Comparison of ENCODE assay signal across 25 cellular contexts in the genomic region with DNA sequence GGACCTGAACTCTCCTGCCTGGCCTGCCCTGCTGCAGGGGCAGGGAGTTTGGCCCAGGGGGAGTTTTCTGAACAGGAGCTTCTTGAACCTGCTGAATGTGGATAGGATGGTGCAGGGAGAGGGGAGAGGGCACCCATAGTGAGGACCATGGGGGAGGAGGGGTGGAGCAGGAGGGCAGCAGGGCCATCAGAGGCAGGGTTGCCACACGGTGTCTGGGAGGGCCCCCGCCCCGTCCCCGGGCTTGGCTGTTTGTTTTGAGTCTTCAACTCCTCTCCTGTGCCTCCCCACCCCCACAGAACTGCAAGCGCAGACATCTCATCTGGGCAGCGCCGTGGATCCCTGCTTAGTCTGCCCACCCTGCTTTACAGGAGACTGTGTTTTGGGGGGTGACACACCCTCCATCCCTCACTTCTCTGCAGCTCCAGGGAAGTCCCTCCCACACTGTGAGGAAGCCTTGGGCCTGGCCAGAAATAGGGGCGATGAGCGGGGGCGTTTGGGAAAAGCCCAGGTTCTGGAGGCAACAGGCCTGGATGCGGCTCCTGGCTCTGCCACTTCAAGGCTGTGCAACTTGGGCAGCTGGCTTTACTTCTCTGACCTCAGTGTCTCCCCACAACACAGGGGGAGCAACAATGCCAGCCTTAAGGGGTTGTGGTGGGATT. TPM values are rescaled to one million over a fixed set of nuclear protein-coding genes. Genes with fewer than 3 reads are reported as not detected.
"Had no signal": no experiment of that assay in that cellular context is flagged by ENCODE, and none has a peak within 500 bp of the region (broad histone marks: within the 10 kb centered on the region; RNA-seq: fewer than 3 reads in every experiment).

No MANE protein-coding gene starts in this region.

- H3K27me3 ChIP-seq: adrenal gland had no signal

- H3K27ac ChIP-seq: adrenal gland, gastrocnemius medialis, left ventricle myocardium inferior, parathyroid adenoma, thoracic aorta, upper lobe of right lung, VCaP had no signal

- H3K4me3 ChIP-seq: adrenal gland, gastrocnemius medialis, left ventricle myocardium inferior, mucosa of descending colon, smooth muscle cell, thoracic aorta, upper lobe of right lung had no signal

- H3K9me3 ChIP-seq: adrenal gland, gastrocnemius medialis, left ventricle myocardium inferior, mucosa of descending colon, thoracic aorta, upper lobe of right lung had no signal

- ATAC-seq: activated naive CD4-positive, alpha-beta T cell treated with anti-CD3 and anti-CD28 coated beads, Interleukin-2, amount 50 U/mL, for 72 hours; gastrocnemius medialis; mucosa of descending colon; stimulated activated naive B cell treated with anti-CD40 and anti-IgM and Interleukin-4, amounts not matched to agents 10 μg/mL and 1 μg/mL and 100 μg/mL, for 72 hours had no signal

- H3K4me1 ChIP-seq: adrenal gland, parathyroid adenoma had no signal

- H3K9me3 Mint-ChIP-seq: activated naive CD4-positive, alpha-beta T cell treated with anti-CD3 and anti-CD28 coated beads, Interleukin-2, amount 50 U/mL, for 72 hours; naive B cell; stimulated activated naive B cell treated with anti-CD40 and anti-IgM and Interleukin-4, amounts not matched to agents 10 μg/mL and 1 μg/mL and 100 μg/mL, for 72 hours; T-helper 1 cell treated with Interleukin-12 subunit alpha and Interleukin-12 subunit beta and Interleukin-4 antibody, amounts not matched to agents 30 μg/mL and 1 μg/mL, for 36 hours had no signal

- H3K36me3 Mint-ChIP-seq: activated naive CD4-positive, alpha-beta T cell treated with anti-CD3 and anti-CD28 coated beads, Interleukin-2, amount 50 U/mL, for 72 hours; naive B cell; stimulated activated naive B cell treated with anti-CD40 and anti-IgM and Interleukin-4, amounts not matched to agents 10 μg/mL and 1 μg/mL and 100 μg/mL, for 72 hours had no signal

- H3K36me3 ChIP-seq: adrenal gland, gastrocnemius medialis, left ventricle myocardium inferior, thoracic aorta, upper lobe of right lung had no signal

- H3K27ac Mint-ChIP-seq: T-helper 1 cell treated with Interleukin-12 subunit alpha and Interleukin-12 subunit beta and Interleukin-4 antibody, amounts not matched to agents 30 μg/mL and 1 μg/mL, for 36 hours had no signal

- H3K9ac ChIP-seq: parathyroid adenoma had no signal

- DNase-seq: activated CD4-positive, alpha-beta T cell treated with anti-CD3 and anti-CD28 coated beads, Interleukin-2, amount 50 U/mL, for 1 hour; activated CD4-positive, CD25-positive, alpha-beta regulatory T cell treated with anti-CD3 and anti-CD28 coated beads, Interleukin-2, amount 50 U/mL, for 72 hours; activated CD8-positive, alpha-beta memory T cell treated with anti-CD3 and anti-CD28 coated beads for 24 hours; activated CD8-positive, alpha-beta memory T cell treated with anti-CD3 and anti-CD28 coated beads, Interleukin-2, amount 50 U/mL, for 48 hours; activated gamma-delta T cell; activated T-cell treated with anti-CD3 and anti-CD28 coated beads, Interleukin-2, amount 50 U/mL, for 48 hours; adrenal gland; effector CD8-positive, alpha-beta T cell; gastrocnemius medialis; head of caudate nucleus; kidney glomerular epithelial cell; left ventricle myocardium inferior; mammary epithelial cell; mucosa of descending colon; naive B cell; stimulated activated CD4-positive, alpha-beta T cell treated with anti-CD3 and anti-CD28 coated beads, Interleukin-4, amount 100 ng/mL, for 24 hours; stimulated activated naive B cell treated with anti-CD40 and anti-IgM and Interleukin-4, amounts not matched to agents 10 μg/mL and 1 μg/mL and 100 μg/mL, for 72 hours; upper lobe of right lung had no signal

- H3K4me3 Mint-ChIP-seq: stimulated activated naive B cell treated with anti-CD40 and anti-IgM and Interleukin-4, amounts not matched to agents 10 μg/mL and 1 μg/mL and 100 μg/mL, for 72 hours; T-helper 1 cell treated with Interleukin-12 subunit alpha and Interleukin-12 subunit beta and Interleukin-4 antibody, amounts not matched to agents 30 μg/mL and 1 μg/mL, for 36 hours had no signal

RNA-seq across cellular contexts. Expression of gene NFAM1, which starts 14.4 kb away (rescaled TPM):
- total RNA-seq: bronchial epithelial cell, smooth muscle cell had no signal
- polyA plus RNA-seq: mammary epithelial cell, smooth muscle cell had no signal
